Comparison of ENCODE assay signal across 9 cellular contexts in the genomic region with DNA sequence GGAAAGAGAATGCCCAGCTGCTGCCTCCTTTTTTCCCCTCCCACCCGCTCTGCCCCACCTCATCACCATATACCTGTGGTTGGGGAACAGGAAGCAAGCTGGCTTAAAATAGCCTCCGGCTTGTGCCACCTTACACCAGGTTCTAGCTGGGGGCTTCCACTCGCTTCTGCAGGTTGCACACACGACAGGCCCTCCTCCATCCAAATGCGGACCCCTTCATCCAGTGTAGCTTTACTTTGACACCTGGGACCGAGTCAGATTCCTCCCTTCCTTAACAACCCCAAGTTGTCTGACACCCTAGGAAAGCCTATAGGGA. TPM values are rescaled to one million over a fixed set of nuclear protein-coding genes. Genes with fewer than 3 reads are reported as not detected.
A peak's percentile ranks its signal among the peaks of the same experiment; 100 is the strongest.
DNase-seq lines count a peak whose midpoint lies in the region; ATAC-seq and TF ChIP-seq lines count a peak whose summit lies in the region.
"Had no signal": no experiment of that assay in that cellular context is flagged by ENCODE, and none has a peak within 500 bp of the region (broad histone marks: within the 10 kb centered on the region; RNA-seq: fewer than 3 reads in every experiment).

No MANE protein-coding gene starts in this region.

- in situ Hi-C loops in KBM-7 (cut with MboI; ENCODE audit: low pct_unique_long_range_greater_than_20kb, low sequenced_read_pairs) = no loop called here

- no peak overlapping the region for H3K9ac ChIP-seq in OCI-LY1 (ENCODE audit: low read length)

- DNase-seq in dorsolateral prefrontal cortex = no peak
- DNase-seq in neural crest cell (ENCODE audit: low read depth, low spot score) = no peak
- DNase-seq in NCI-H1417 treated with DMSO at 0.1 percent for 48 hours (lab: John Stamatoyannopoulos, UW) = no peak
- no peak for DNase-seq in KBM-7

- peak overlapping the region; percentile 70 for H3K4me3 Mint-ChIP-seq in neural crest cell

- H2AFZ ChIP-seq in OCI-LY1 (ENCODE audit: low read length) = no peak overlapping the region

- H3K4me1 ChIP-seq in OCI-LY1 (ENCODE audit: insufficient read depth, low read length, severe bottlenecking) = peaks cover 16% of the 10 kb centered on the region

- peak overlapping the region; percentile 60 for H3K4me2 ChIP-seq in OCI-LY1 (ENCODE audit: low read length)

- no peak overlapping the region for H3K4me3 ChIP-seq in OCI-LY1 (ENCODE audit: low read depth, low read length, poor library complexity, severe bottlenecking)
- peak overlapping the region in 2 of 59 donors; percentile 8 to 16 for H3K4me3 ChIP-seq in dorsolateral prefrontal cortex

- TF ChIP-seq CTCF in OCI-LY1 (IDR thresholded peaks at IDR 0.05; ENCODE audit: low read length) (no peak), dorsolateral prefrontal cortex (IDR thresholded peaks at IDR 0.05 in 54 of 56, conservative IDR thresholded peaks at IDR 0.05 in 2 of 56; ENCODE audit: low read depth in 1 of 56, partially characterized antibody in 56 of 56) (no peak), neural crest cell (conservative IDR thresholded peaks at IDR 0.05) (no peak)

- H3K27me3 ChIP-seq in OCI-LY1 (ENCODE audit: insufficient read depth, low read length) (peaks cover 4% of the 10 kb centered on the region; the same call in 1 of the 2 replicates), dorsolateral prefrontal cortex (no peaks in the 10 kb centered on the region)

- H3K27me3 Mint-ChIP-seq in neural crest cell (ENCODE audit: low read depth) = no peaks in the 10 kb centered on the region

- H3K9me3 Mint-ChIP-seq in neural crest cell = no peaks in the 10 kb centered on the region

- H3K79me2 ChIP-seq in OCI-LY1 (ENCODE audit: insufficient read depth, low read length) = no peaks in the 10 kb centered on the region

- H4K20me1 ChIP-seq in OCI-LY1 (ENCODE audit: insufficient read depth, low read length) = no peaks in the 10 kb centered on the region

- no peaks in the 10 kb centered on the region for H3K36me3 ChIP-seq in OCI-LY1 (ENCODE audit: insufficient read depth, low read length)

- no peaks in the 10 kb centered on the region for H3K9me3 ChIP-seq in OCI-LY1 (ENCODE audit: low read length)

- peaks cover 80% of the 10 kb centered on the region for H3K4me1 Mint-ChIP-seq in neural crest cell

- no peaks in the 10 kb centered on the region for H3K9me2 ChIP-seq in OCI-LY1 (ENCODE audit: low read depth, low read length)

- no peaks in the 10 kb centered on the region for H3K36me3 Mint-ChIP-seq in neural crest cell (ENCODE audit: low read depth)

- peak; percentile 10 for ATAC-seq in GM19023 (IDR thresholded peaks at IDR 0.05; ENCODE audit: unreplicated experiment)
- ATAC-seq in HG02870 (IDR thresholded peaks at IDR 0.05; ENCODE audit: unreplicated experiment) = no peak
- no peak for ATAC-seq in GM18502 (IDR thresholded peaks at IDR 0.05; ENCODE audit: poor library complexity, unreplicated experiment)

- intact Hi-C loops in dorsolateral prefrontal cortex (cut with DNase I) = no loop called here

- peak overlapping the region; percentile 95 for H3K27ac Mint-ChIP-seq in neural crest cell (ENCODE audit: unreplicated experiment)

- H3K27ac ChIP-seq in OCI-LY1 (ENCODE audit: low read depth, low read length, poor library complexity, severe bottlenecking) = no peak overlapping the region
- peak overlapping the region in 40 of 59 donors; percentile 1 to 91 (median 56) for H3K27ac ChIP-seq in dorsolateral prefrontal cortex

- H3F3A ChIP-seq in OCI-LY1 (ENCODE audit: insufficient read depth, low read length) = no peaks in the 10 kb centered on the region

RNA-seq across cellular contexts. Expression of a gene that starts 14.6 kb away (rescaled TPM):
- total RNA-seq in dorsolateral prefrontal cortex (1 to 10 TPM in 107 of 120 experiments, under 1 TPM in 13; 0.46 to 4.5 (median 1.7) TPM), neural crest cell (3.8 and 3.9 TPM in 2 replicates)
- total RNA-seq: osteoblast had no signal

RNA-seq across cellular contexts. Expression of a gene that starts 19.4 kb away (rescaled TPM):
- 1 to 10 TPM in 94 of 120 experiments, under 1 TPM in 5, not detected in 21; 0.71 to 6.6 (median 2.0) TPM for total RNA-seq in dorsolateral prefrontal cortex
- total RNA-seq in neural crest cell = 10.2 and 10.7 TPM in 2 replicates
- total RNA-seq: osteoblast had no signal
